In the genomic region with DNA sequence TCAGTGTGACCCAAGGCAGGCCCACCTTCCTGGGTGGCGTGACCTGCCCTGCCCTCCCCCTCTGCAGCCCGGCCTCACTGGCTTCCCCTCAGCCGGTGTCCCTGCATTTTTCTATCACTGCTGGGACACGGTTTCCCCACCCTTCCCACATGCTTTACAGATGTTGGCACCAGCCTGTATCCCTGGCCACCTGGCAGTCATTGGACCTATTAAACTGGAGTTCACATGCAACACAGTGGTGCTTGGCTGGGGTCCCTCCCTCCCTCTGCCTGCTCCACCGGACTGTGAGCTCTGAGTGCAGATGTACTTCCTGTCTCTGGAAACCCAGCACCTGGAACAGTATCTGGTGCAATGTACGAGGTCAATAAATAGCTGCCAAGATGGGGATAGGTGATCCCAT, we compare ENCODE assay signal across 1 cellular context.
A peak's percentile ranks its signal among the peaks of the same experiment; 100 is the strongest.
TF ChIP-seq lines count a peak whose summit lies in the region.

No MANE protein-coding gene starts in this region.

TF ChIP-seq in HepG2, 621 proteins besides CTCF, POLR2A, EP300 and RAD21:
- TF ChIP-seq ZNF629 (CRISPR knock-in tag; conservative IDR thresholded peaks at IDR 0.05) (peak; percentile 78; the same call in 1 of the 2 replicates), JUNB (CRISPR knock-in tag; IDR thresholded peaks at IDR 0.05; ENCODE audit: borderline replicate concordance) (no peak)
